In the genomic region with DNA sequence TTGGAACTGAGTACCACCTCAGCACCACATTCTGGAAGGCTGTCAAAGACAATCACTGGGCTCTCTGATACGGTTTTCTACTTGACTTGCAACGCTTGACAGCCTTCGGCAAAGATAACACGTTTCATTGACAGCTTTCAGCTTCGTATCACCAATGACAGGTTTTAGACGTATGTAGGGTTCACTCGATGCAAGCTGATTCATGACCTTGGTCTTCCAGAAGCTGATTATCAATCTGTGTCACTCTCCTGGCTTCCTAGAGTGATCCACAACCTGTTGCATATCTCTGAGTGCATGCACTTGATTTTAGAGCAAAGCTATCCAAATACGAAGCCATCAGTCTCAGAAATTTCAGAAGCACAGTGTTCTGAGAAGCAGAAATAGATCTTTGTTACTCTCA, we compare ENCODE assay signal across 1 cellular context.
TF ChIP-seq lines count a peak whose summit lies in the region.

No MANE protein-coding gene starts in this region.

TF ChIP-seq in K562, 482 proteins besides CTCF, POLR2A, EP300 and RAD21 (continued from another document):
- TF ChIP-seq NFRKB (IDR thresholded peaks at IDR 0.05; ENCODE audit: low read depth) (no peak), RBM39 (optimal IDR thresholded peaks at IDR 0.05; ENCODE audit: low read depth, low read length) (no peak), STAT5A (IDR thresholded peaks at IDR 0.05; ENCODE audit: borderline replicate concordance, low read length) (0 out of 2 replicates have a peak, but pooled peaks have one; percentile 21), ZNF212 (CRISPR knock-in tag; IDR thresholded peaks at IDR 0.05) (no peak), SIX5 (IDR thresholded peaks at IDR 0.05; ENCODE audit: borderline replicate concordance in 1 of 2, insufficient read depth in 1 of 2, low read depth in 1 of 2, low read length in 2 of 2) (no peak), TEAD2 (tag; IDR thresholded peaks at IDR 0.05) (no peak), CBFA2T3 (IDR thresholded peaks at IDR 0.05) (peak; percentile 74), GTF2E2 (tag; IDR thresholded peaks at IDR 0.05) (no peak), PCBP2 (IDR thresholded peaks at IDR 0.05; ENCODE audit: low read depth, low read length, poor library complexity, severe bottlenecking) (no peak), CAMTA2 (CRISPR knock-in tag; conservative IDR thresholded peaks at IDR 0.05) (no peak), NBN (IDR thresholded peaks at IDR 0.05; ENCODE audit: low read depth) (no peak), ZNF263 (CRISPR knock-in tag; IDR thresholded peaks at IDR 0.05; ENCODE audit: borderline replicate concordance) (no peak), KDM1A (IDR thresholded peaks at IDR 0.05) (peak; percentile 79 to 80), ZEB2 (IDR thresholded peaks at IDR 0.05) (no peak), SMAD1 (IDR thresholded peaks at IDR 0.05; ENCODE audit: low read depth, low read length, partially characterized antibody) (no peak), POLR3A (IDR thresholded peaks at IDR 0.05; ENCODE audit: borderline replicate concordance, extremely low read depth, insufficient read depth, insufficient read length) (no peak), MEIS2 (IDR thresholded peaks at IDR 0.05; ENCODE audit: partially characterized antibody) (peak; percentile 18), ESRRB (CRISPR knock-in tag; IDR thresholded peaks at IDR 0.05; ENCODE audit: borderline replicate concordance) (no peak), PHB (CRISPR knock-in tag; IDR thresholded peaks at IDR 0.05) (no peak), BRCA1 (IDR thresholded peaks at IDR 0.05) (no peak), BRCA1 (CRISPR knock-in tag; IDR thresholded peaks at IDR 0.05) (no peak), ZNF146 (CRISPR knock-in tag; IDR thresholded peaks at IDR 0.05; ENCODE audit: unreplicated experiment) (no peak), POLR2B (IDR thresholded peaks at IDR 0.05; ENCODE audit: low read depth, partially characterized antibody) (no peak), ZNF197 (CRISPR knock-in tag; IDR thresholded peaks at IDR 0.05; ENCODE audit: low read depth) (no peak), TFAM (CRISPR knock-in tag; conservative IDR thresholded peaks at IDR 0.05) (no peak), TAL1 (IDR thresholded peaks at IDR 0.05) (peak; percentile 50; the same call in 1 of the 2 replicates), ZNF232 (CRISPR knock-in tag; IDR thresholded peaks at IDR 0.05) (no peak), TGIF2 (CRISPR knock-in tag; IDR thresholded peaks at IDR 0.05) (no peak), CBFA2T2 (conservative IDR thresholded peaks at IDR 0.05) (peak; percentile 57), TRIM28 (IDR thresholded peaks at IDR 0.05) (no peak), RFX1 (IDR thresholded peaks at IDR 0.05) (no peak), ZBTB7A (IDR thresholded peaks at IDR 0.05; ENCODE audit: borderline replicate concordance, control insufficient read depth, low read depth, low read length) (no peak), SMARCB1 (IDR thresholded peaks at IDR 0.05; ENCODE audit: insufficient read length, low read depth) (no peak)
- TF ChIP-seq, protein P1, sequence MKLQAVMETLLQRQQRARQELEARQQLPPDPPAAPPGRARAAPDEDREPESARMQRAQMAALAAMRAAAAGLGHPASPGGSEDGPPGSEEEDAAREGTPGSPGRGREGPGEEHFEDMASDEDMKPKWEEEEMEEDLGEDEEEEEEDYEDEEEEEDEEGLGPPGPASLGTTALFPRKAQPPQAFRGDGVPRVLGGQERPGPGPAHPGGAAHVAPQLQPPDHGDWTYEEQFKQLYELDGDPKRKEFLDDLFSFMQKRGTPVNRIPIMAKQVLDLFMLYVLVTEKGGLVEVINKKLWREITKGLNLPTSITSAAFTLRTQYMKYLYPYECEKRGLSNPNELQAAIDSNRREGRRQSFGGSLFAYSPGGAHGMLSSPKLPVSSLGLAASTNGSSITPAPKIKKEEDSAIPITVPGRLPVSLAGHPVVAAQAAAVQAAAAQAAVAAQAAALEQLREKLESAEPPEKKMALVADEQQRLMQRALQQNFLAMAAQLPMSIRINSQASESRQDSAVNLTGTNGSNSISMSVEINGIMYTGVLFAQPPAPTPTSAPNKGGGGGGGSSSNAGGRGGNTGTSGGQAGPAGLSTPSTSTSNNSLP (IDR thresholded peaks at IDR 0.05; ENCODE audit: borderline replicate concordance, low read depth, low read length): no peak
- TF ChIP-seq, protein P2, sequence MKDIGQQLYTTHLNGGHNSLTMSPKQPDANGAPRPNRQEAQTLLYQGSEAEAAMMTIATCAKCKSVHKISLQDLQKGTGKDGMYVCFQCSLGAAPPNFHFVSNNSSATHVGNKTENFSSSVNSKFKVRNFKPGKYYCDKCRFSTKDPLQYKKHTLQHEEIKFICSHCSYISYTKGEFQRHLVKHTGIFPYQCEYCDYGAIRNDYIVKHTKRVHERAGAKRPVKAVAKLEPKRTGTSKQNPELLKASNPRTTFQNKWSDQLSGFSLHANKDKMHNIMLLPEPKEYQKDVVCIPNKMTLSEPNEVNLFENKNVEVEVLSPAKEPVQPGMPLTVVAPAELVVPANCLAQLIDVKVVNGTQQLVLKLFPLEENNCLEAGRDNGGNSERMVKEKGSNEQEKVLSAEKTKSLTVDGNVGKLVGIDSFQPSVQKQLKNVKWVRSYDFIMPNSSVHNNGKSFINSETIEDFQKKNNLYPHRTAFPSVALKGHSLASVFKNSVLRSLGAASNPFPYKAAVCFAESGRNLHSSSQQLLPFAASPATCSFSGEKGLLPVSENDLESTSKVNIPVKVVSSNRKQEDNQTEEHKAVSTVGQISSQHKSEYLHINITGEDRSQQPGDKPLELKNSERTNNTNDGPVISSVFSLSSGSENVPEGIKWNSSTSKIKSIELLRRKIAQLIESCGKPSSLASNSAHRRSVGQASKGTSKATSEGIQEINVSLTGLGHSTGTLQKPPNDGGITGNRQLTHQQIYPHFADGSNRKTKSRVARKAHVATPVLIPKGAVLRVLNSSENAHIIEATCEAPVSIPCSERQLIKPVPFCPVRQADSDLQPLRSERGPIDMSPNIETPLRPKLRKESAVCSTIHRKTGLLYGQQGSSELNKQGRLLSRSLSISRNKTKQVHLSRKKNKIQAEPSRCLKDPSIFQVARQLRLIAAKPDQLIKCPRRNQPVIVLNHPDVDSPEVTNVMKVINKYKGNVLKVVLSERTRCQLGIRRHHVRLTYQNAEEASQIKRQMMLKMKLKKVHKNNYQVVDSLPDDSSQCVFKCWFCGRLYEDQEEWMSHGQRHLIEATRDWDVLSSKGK (CRISPR knock-in tag; IDR thresholded peaks at IDR 0.05): no peak
- TF ChIP-seq, protein P3, sequence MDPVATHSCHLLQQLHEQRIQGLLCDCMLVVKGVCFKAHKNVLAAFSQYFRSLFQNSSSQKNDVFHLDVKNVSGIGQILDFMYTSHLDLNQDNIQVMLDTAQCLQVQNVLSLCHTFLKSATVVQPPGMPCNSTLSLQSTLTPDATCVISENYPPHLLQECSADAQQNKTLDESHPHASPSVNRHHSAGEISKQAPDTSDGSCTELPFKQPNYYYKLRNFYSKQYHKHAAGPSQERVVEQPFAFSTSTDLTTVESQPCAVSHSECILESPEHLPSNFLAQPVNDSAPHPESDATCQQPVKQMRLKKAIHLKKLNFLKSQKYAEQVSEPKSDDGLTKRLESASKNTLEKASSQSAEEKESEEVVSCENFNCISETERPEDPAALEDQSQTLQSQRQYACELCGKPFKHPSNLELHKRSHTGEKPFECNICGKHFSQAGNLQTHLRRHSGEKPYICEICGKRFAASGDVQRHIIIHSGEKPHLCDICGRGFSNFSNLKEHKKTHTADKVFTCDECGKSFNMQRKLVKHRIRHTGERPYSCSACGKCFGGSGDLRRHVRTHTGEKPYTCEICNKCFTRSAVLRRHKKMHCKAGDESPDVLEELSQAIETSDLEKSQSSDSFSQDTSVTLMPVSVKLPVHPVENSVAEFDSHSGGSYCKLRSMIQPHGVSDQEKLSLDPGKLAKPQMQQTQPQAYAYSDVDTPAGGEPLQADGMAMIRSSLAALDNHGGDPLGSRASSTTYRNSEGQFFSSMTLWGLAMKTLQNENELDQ (CRISPR knock-in tag; IDR thresholded peaks at IDR 0.05; ENCODE audit: borderline replicate concordance): no peak
- TF ChIP-seq, protein P4, sequence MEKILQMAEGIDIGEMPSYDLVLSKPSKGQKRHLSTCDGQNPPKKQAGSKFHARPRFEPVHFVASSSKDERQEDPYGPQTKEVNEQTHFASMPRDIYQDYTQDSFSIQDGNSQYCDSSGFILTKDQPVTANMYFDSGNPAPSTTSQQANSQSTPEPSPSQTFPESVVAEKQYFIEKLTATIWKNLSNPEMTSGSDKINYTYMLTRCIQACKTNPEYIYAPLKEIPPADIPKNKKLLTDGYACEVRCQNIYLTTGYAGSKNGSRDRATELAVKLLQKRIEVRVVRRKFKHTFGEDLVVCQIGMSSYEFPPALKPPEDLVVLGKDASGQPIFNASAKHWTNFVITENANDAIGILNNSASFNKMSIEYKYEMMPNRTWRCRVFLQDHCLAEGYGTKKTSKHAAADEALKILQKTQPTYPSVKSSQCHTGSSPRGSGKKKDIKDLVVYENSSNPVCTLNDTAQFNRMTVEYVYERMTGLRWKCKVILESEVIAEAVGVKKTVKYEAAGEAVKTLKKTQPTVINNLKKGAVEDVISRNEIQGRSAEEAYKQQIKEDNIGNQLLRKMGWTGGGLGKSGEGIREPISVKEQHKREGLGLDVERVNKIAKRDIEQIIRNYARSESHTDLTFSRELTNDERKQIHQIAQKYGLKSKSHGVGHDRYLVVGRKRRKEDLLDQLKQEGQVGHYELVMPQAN (IDR thresholded peaks at IDR 0.05; ENCODE audit: borderline replicate concordance): no peak
- TF ChIP-seq, protein P5, sequence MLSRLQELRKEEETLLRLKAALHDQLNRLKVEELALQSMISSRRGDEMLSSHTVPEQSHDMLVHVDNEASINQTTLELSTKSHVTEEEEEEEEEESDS (CRISPR knock-in tag; IDR thresholded peaks at IDR 0.05): no peak
- TF ChIP-seq, protein P6, sequence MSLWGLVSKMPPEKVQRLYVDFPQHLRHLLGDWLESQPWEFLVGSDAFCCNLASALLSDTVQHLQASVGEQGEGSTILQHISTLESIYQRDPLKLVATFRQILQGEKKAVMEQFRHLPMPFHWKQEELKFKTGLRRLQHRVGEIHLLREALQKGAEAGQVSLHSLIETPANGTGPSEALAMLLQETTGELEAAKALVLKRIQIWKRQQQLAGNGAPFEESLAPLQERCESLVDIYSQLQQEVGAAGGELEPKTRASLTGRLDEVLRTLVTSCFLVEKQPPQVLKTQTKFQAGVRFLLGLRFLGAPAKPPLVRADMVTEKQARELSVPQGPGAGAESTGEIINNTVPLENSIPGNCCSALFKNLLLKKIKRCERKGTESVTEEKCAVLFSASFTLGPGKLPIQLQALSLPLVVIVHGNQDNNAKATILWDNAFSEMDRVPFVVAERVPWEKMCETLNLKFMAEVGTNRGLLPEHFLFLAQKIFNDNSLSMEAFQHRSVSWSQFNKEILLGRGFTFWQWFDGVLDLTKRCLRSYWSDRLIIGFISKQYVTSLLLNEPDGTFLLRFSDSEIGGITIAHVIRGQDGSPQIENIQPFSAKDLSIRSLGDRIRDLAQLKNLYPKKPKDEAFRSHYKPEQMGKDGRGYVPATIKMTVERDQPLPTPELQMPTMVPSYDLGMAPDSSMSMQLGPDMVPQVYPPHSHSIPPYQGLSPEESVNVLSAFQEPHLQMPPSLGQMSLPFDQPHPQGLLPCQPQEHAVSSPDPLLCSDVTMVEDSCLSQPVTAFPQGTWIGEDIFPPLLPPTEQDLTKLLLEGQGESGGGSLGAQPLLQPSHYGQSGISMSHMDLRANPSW (CRISPR knock-in tag; IDR thresholded peaks at IDR 0.05): no peak
- TF ChIP-seq, protein P7, sequence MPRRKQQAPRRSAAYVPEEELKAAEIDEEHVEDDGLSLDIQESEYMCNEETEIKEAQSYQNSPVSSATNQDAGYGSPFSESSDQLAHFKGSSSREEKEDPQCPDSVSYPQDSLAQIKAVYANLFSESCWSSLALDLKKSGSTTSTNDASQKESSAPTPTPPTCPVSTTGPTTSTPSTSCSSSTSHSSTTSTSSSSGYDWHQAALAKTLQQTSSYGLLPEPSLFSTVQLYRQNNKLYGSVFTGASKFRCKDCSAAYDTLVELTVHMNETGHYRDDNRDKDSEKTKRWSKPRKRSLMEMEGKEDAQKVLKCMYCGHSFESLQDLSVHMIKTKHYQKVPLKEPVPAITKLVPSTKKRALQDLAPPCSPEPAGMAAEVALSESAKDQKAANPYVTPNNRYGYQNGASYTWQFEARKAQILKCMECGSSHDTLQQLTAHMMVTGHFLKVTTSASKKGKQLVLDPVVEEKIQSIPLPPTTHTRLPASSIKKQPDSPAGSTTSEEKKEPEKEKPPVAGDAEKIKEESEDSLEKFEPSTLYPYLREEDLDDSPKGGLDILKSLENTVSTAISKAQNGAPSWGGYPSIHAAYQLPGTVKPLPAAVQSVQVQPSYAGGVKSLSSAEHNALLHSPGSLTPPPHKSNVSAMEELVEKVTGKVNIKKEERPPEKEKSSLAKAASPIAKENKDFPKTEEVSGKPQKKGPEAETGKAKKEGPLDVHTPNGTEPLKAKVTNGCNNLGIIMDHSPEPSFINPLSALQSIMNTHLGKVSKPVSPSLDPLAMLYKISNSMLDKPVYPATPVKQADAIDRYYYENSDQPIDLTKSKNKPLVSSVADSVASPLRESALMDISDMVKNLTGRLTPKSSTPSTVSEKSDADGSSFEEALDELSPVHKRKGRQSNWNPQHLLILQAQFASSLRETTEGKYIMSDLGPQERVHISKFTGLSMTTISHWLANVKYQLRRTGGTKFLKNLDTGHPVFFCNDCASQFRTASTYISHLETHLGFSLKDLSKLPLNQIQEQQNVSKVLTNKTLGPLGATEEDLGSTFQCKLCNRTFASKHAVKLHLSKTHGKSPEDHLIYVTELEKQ (CRISPR knock-in tag; IDR thresholded peaks at IDR 0.05): no peak
